ENCODE assay signal across 30 cellular contexts in the genomic region with DNA sequence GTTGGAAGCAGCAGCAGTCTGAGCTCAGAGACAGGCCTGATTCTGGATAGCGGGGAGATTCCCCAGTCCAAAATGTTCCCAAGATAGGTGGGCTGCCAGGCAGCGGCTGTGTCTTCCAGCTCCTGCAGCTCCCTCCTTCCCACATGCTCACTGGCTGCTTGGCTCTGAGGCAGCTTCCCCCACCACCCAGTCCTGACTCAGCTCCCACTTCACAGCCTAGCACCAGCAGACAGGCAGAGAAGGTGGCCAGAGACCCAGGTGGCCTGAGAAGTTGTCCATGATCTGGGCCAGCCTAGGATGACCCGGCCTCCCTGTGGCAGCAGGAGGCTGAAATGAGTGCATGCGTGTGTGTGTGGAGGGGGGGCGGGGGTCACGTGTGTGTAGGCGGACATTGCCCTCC.
"Had no signal": no experiment of that assay in that cellular context is flagged by ENCODE, and none has a peak within 500 bp of the region (broad histone marks: within the 10 kb centered on the region; RNA-seq: fewer than 3 reads in every experiment).

No MANE protein-coding gene starts in this region.

- H3K9me3 Mint-ChIP-seq: effector memory CD8-positive, alpha-beta T cell; immature natural killer cell; naive thymus-derived CD8-positive, alpha-beta T cell; stimulated activated naive B cell treated with anti-CD40 and anti-IgM and Interleukin-4, amounts not matched to agents 10 μg/mL and 1 μg/mL and 100 μg/mL, for 72 hours; stimulated activated naive CD8-positive, alpha-beta T cell treated with anti-CD3 and anti-CD28 coated beads, Interleukin-15, Interleukin-2, amounts not matched to agents 100 ng/mL and 50 ng/mL, for 24 hours had no signal

- H3K36me3 ChIP-seq: esophagus squamous epithelium, lower lobe of right lung, ovary, right lobe of liver, thoracic aorta, tibial nerve, upper lobe of left lung had no signal

- H3K9me3 ChIP-seq: esophagus squamous epithelium, lower lobe of right lung, ovary, right lobe of liver, thoracic aorta, tibial nerve, upper lobe of left lung had no signal

- H3K36me3 Mint-ChIP-seq: immature natural killer cell; naive thymus-derived CD8-positive, alpha-beta T cell; stimulated activated naive B cell treated with anti-CD40 and anti-IgM and Interleukin-4, amounts not matched to agents 10 μg/mL and 1 μg/mL and 100 μg/mL, for 72 hours had no signal

- H3K4me3 Mint-ChIP-seq: effector memory CD8-positive, alpha-beta T cell; immature natural killer cell; naive thymus-derived CD8-positive, alpha-beta T cell; nephron progenitor cell; stimulated activated naive B cell treated with anti-CD40 and anti-IgM and Interleukin-4, amounts not matched to agents 10 μg/mL and 1 μg/mL and 100 μg/mL, for 72 hours; stimulated activated naive CD8-positive, alpha-beta T cell treated with anti-CD3 and anti-CD28 coated beads, Interleukin-15, Interleukin-2, amounts not matched to agents 100 ng/mL and 50 ng/mL, for 24 hours had no signal

- H3K27ac Mint-ChIP-seq: effector memory CD8-positive, alpha-beta T cell; immature natural killer cell; nephron progenitor cell; stimulated activated naive CD8-positive, alpha-beta T cell treated with anti-CD3 and anti-CD28 coated beads, Interleukin-15, Interleukin-2, amounts not matched to agents 100 ng/mL and 50 ng/mL, for 24 hours had no signal

- H3K27ac ChIP-seq: esophagus squamous epithelium, lower lobe of right lung, ovary, right lobe of liver, thoracic aorta, tibial nerve, upper lobe of left lung had no signal

- FAIRE-seq: endometrium, small intestine, urothelium cell line had no signal

- H3K27me3 ChIP-seq: ovary, right lobe of liver, tibial nerve, upper lobe of left lung had no signal

- H3K4me1 Mint-ChIP-seq: immature natural killer cell; naive thymus-derived CD8-positive, alpha-beta T cell; stimulated activated naive B cell treated with anti-CD40 and anti-IgM and Interleukin-4, amounts not matched to agents 10 μg/mL and 1 μg/mL and 100 μg/mL, for 72 hours had no signal

- DNase-seq: cortex of kidney; effector memory CD8-positive, alpha-beta T cell; erythroblast; esophagus squamous epithelium; foreskin melanocyte; glutamatergic neuron; hypothalamus; immature natural killer cell; islet precursor cell; kidney glomerular epithelial cell; left colon; left ventricle myocardium superior; lower lobe of right lung; naive thymus-derived CD8-positive, alpha-beta T cell; nephron progenitor cell; occipital lobe; ovary; posterior cingulate gyrus; retina; right lobe of liver; small intestine; stimulated activated CD4-positive, alpha-beta T cell treated with anti-CD3 and anti-CD28 coated beads, Interleukin-15, amount 100 ng/mL, for 24 hours; stimulated activated CD4-positive, alpha-beta T cell treated with anti-CD3 and anti-CD28 coated beads, Interleukin-2, amount 100 ng/mL, for 48 hours; stimulated activated naive B cell treated with anti-CD40 and anti-IgM and Interleukin-4, amounts not matched to agents 10 μg/mL and 1 μg/mL and 100 μg/mL, for 72 hours; upper lobe of left lung had no signal

- H3K4me1 ChIP-seq: esophagus squamous epithelium, lower lobe of right lung, right lobe of liver, tibial nerve, upper lobe of left lung had no signal

- ATAC-seq: effector memory CD8-positive, alpha-beta T cell; left colon; left ventricle myocardium superior; lower lobe of right lung; naive thymus-derived CD8-positive, alpha-beta T cell; stimulated activated naive B cell treated with anti-CD40 and anti-IgM and Interleukin-4, amounts not matched to agents 10 μg/mL and 1 μg/mL and 100 μg/mL, for 72 hours had no signal

- H3K4me3 ChIP-seq: esophagus squamous epithelium, lower lobe of right lung, ovary, right lobe of liver, thoracic aorta, tibial nerve, upper lobe of left lung had no signal
